ENCODE assay signal across 9 cellular contexts in the genomic region with DNA sequence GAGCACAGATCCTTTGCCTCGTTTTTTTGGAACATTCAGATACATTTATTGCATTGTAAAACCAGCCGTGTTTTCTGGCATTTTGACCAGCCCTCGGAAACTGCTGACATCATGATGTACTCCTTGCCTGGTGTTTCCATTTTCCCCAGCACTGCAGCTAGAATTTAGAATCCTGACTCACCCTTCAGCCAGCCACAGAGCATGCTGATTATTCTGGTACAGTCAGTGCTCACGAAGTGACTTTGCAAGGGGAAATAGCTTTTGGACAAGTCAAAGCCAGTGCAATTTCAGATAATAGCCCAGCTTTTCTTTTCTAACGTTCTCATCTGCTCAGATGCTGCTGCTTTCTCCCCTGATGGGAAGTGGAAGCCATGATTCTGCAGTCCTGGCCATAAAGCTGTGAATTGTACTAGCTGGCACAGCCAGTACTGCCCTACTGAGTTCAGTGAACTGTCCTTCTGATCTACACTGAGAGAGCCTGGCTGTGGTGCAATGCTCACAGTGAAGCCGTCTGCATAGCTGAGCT. TPM values are rescaled to one million over a fixed set of nuclear protein-coding genes. Genes with fewer than 3 reads are reported as not detected.
DNase-seq lines count a peak whose midpoint lies in the region; ATAC-seq, FAIRE-seq and TF ChIP-seq lines count a peak whose summit lies in the region.
"Had no signal": no experiment of that assay in that cellular context is flagged by ENCODE, and none has a peak within 500 bp of the region (broad histone marks: within the 10 kb centered on the region; RNA-seq: fewer than 3 reads in every experiment).

No MANE protein-coding gene starts in this region.

- H3K9me3 ChIP-seq in MM.1S (replicated peaks; ENCODE audit: insufficient read depth, low read length) (no peaks in the 10 kb centered on the region), HepG2 (ENCODE audit: low read length) (no peaks in the 10 kb centered on the region), tibial artery (no peaks in the 10 kb centered on the region)

- CTCF ChIA-PET in AG04449 (lab: Yijun Ruan, JAX) (interaction anchor here (1.0 to 4.0 kb wide), 7 partner anchors 8 to 50 kb away, joined by 3 to 36 read pairs (median 3); no protein-coding TSS in a partner anchor), HepG2 (lab: Yijun Ruan, JAX; ENCODE audit: low intra/inter-chr PET ratio, low total read pairs) (no interaction called here)

- TF ChIP-seq CTCF in AG04449 (IDR thresholded peaks at IDR 0.05; ENCODE audit: insufficient read depth, low read length, missing control alignments) (no peak), MM.1S (IDR thresholded peaks at IDR 0.05; ENCODE audit: low read length) (no peak), HepG2 (CRISPR knock-in tag; IDR thresholded peaks at IDR 0.05) (no peak), tibial artery (IDR thresholded peaks at IDR 0.05) (no peak)

- H3K79me2 ChIP-seq in MM.1S (ENCODE audit: low read length) (no peaks in the 10 kb centered on the region), HepG2 (ENCODE audit: insufficient read depth, low read length) (no peaks in the 10 kb centered on the region)

- H2AFZ ChIP-seq in MM.1S (ENCODE audit: low read length) (peak overlapping the region; percentile 43), HepG2 (ENCODE audit: low read length) (peak overlapping the region; percentile 46)

- in situ Hi-C loops in HepG2 (cut with HindIII; ENCODE audit: extremely low pct_ligation_motif_present, low pct_unique_long_range_greater_than_20kb), result no loop called here

- H3K9ac ChIP-seq in MM.1S (ENCODE audit: low read length) (peak overlapping the region; percentile 35; the same call in 1 of the 2 replicates), HepG2 (ENCODE audit: insufficient read depth, low read depth, low read length) (0 out of 2 replicates have a peak overlapping the region, but pooled peaks have one; percentile 13)

- H3K27ac ChIP-seq in MM.1S (ENCODE audit: low read length) (peak overlapping the region; percentile 73; the same call in 1 of the 2 replicates), caudate nucleus (ENCODE audit: low read depth, low read length) (peak overlapping the region; percentile 37), HepG2 (ENCODE audit: extremely low read length, insufficient read depth, low read length) (no peak overlapping the region), tibial artery (peak overlapping the region; percentile 54 to 60)

- no peak for TF ChIP-seq RAD21 in HepG2 (CRISPR knock-in tag; IDR thresholded peaks at IDR 0.05)

- H3K36me3 ChIP-seq in MM.1S (replicated peaks; ENCODE audit: insufficient read depth, low read length) (no peaks in the 10 kb centered on the region), HepG2 (replicated peaks in 1 of 2; ENCODE audit: control insufficient read depth in 1 of 2, insufficient read depth in 2 of 2, low read length in 2 of 2) (no peaks in the 10 kb centered on the region), tibial artery (no peaks in the 10 kb centered on the region)

- H3K4me1 ChIP-seq in MM.1S (ENCODE audit: low read length) (peaks cover 26% of the 10 kb centered on the region), HepG2 (ENCODE audit: insufficient read depth, low read length) (0 out of 2 replicates have a peak, but pooled peaks cover 8% of the 10 kb centered on the region), tibial artery (peaks cover 0 to 13% (median 7%) of the 10 kb centered on the region in 4 donors)

- peak overlapping the region; percentile 33 for H3K4me3 ChIP-seq in AG04449 (ENCODE audit: low read depth, low read length)
- peak overlapping the region; percentile 2; the same call in 1 of the 2 replicates for H3K4me3 ChIP-seq in MM.1S (ENCODE audit: low read length)
- no peak overlapping the region for H3K4me3 ChIP-seq in HepG2 (replicated peaks in 1 of 3; ENCODE audit: insufficient read depth in 1 of 3, low read depth in 2 of 3, low read length in 3 of 3)
- peak overlapping the region; percentile 8 to 33 for H3K4me3 ChIP-seq in tibial artery

- H3K27me3 ChIP-seq in MM.1S (replicated peaks; ENCODE audit: insufficient read depth, low read length), result no peaks in the 10 kb centered on the region
- H3K27me3 ChIP-seq in HepG2 (ENCODE audit: control insufficient read depth in 1 of 2, insufficient read depth in 2 of 2, low read length in 2 of 2), result no peaks in the 10 kb centered on the region
- no peaks in the 10 kb centered on the region for H3K27me3 ChIP-seq in tibial artery

- no peaks in the 10 kb centered on the region for H3K9me2 ChIP-seq in MM.1S (replicated peaks; ENCODE audit: insufficient read depth, low read length)

- WGBS in HepG2 (ENCODE audit: low lambda C conversion rate), result 8% methylated on average over 6 of the region's 6 CpGs

- no peak for TF ChIP-seq EP300 in HepG2 (IDR thresholded peaks at IDR 0.05; ENCODE audit: low read depth in 2 of 2, low read length in 2 of 2)
- no peak for TF ChIP-seq EP300 in HepG2 (CRISPR knock-in tag; IDR thresholded peaks at IDR 0.05; ENCODE audit: borderline replicate concordance)

- no peak for TF ChIP-seq POLR2A in HepG2 (IDR thresholded peaks at IDR 0.05; ENCODE audit: insufficient read depth in 1 of 2, low read depth in 2 of 2, low read length in 2 of 2)

- peaks cover 10% of the 10 kb centered on the region for H3F3A ChIP-seq in MM.1S (ENCODE audit: insufficient read depth, low read length)

- peak; percentile 99 for ATAC-seq in HepG2

- DNase-seq in AG04449 (ENCODE audit: low read depth, low spot score) (peak; percentile 87), MM.1S (peak; percentile 62), caudate nucleus (lab: John Stamatoyannopoulos, UW) (peak in 40 of 61 donors; percentile 5 to 79 (median 30)), HepG2 (ENCODE audit: low spot score) (peak; percentile 16), tibial artery (peak; percentile 65 to 78), activated gamma-delta T cell treated with Interleukin-2 at 50 U/mL for 16 hours (no peak), 8988T (no peak), DMS79 (lab: John Stamatoyannopoulos, UW) (no peak)
- DNase-seq: activated naive CD8-positive, alpha-beta T cell treated with anti-CD3 and anti-CD28 coated beads, Interleukin-2, amount 10 ng/mL, durations not matched to agents 7 days and 5 days had no signal

- intact Hi-C loops in HepG2 (cut with micrococcal nuclease; ENCODE audit: unreplicated experiment), result no loop called here
- intact Hi-C loops in tibial artery (cut with DNase I; ENCODE audit: low total_unique reads), result no loop called here

- no TSS peak for BruUV-seq in HepG2 (replicated peaks; lab: Mats Ljungman, UMichigan)

- peak; percentile 32 for FAIRE-seq in HepG2 (lab: Jason Lieb, UNC)

- peak overlapping the region; percentile 50 for H3K4me2 ChIP-seq in MM.1S (ENCODE audit: low read depth, low read length)
- peak overlapping the region; percentile 54 for H3K4me2 ChIP-seq in HepG2 (ENCODE audit: low read depth, low read length)

- POLR2A ChIA-PET in AG04449 (lab: Yijun Ruan, JAX) (interaction anchor here (0.7 to 1.6 kb wide), 11 partner anchors 8 to 1405 kb away, joined by 3 to 9 read pairs (median 3); a partner anchor contains a TSS), HepG2 (lab: Yijun Ruan, JAX) (interaction anchor here (1.0 kb wide), 1 partner anchor 12 kb away, joined by 6 read pairs; a partner anchor contains a TSS)

- no peaks in the 10 kb centered on the region for H4K20me1 ChIP-seq in MM.1S (ENCODE audit: insufficient read depth, low read length)
- no peaks in the 10 kb centered on the region for H4K20me1 ChIP-seq in HepG2 (ENCODE audit: insufficient read depth, low read length)

RNA-seq across cellular contexts. Expression of a gene that starts 12.1 kb away (rescaled TPM):
- 354 and 539 TPM in 2 replicates for total RNA-seq in HepG2 (2016; rRNA removed; fragmentation: Illumina TruSeq; extraction: Trizol)
- 70.7 and 78.0 TPM in 2 replicates for total RNA-seq in HepG2 (2016; cell fraction: cytosol; rRNA removed; fragmentation: Illumina TruSeq; extraction: Trizol; ENCODE audit: low read depth)
- 375 and 556 TPM in 2 replicates for total RNA-seq in HepG2 (2016; cell fraction: insoluble cytoplasmic fraction; rRNA removed; fragmentation: Illumina TruSeq; extraction: Trizol)
- 180 and 184 TPM in 2 replicates for total RNA-seq in HepG2 (2016; cell fraction: membrane; rRNA removed; fragmentation: Illumina TruSeq; extraction: Trizol)
- 151 and 152 TPM in 2 replicates for total RNA-seq in HepG2 (2016; cell fraction: nucleus; rRNA removed; fragmentation: Illumina TruSeq; extraction: Trizol)
- polyA plus RNA-seq in HepG2 (2011; rRNA removed), result 255 and 282 TPM in 2 replicates
- 259 and 344 TPM in 2 replicates for polyA plus RNA-seq in HepG2 (2011; cell fraction: cytosol; rRNA removed)
- 90.4 and 103 TPM in 2 replicates for polyA plus RNA-seq in HepG2 (2011; cell fraction: nucleus; rRNA removed)
- polyA plus RNA-seq in HepG2 (2012), result 329 and 363 TPM in 2 replicates
- 60.7 and 77.6 TPM in 2 replicates for polyA plus RNA-seq in HepG2 (2016; cell fraction: cytosol; fragmentation: Illumina TruSeq; extraction: Trizol; ENCODE audit: low read depth)
- 584 and 626 TPM in 2 replicates for polyA plus RNA-seq in HepG2 (2016; cell fraction: insoluble cytoplasmic fraction; fragmentation: Illumina TruSeq; extraction: Trizol; ENCODE audit: low read depth)
- polyA plus RNA-seq in HepG2 (2016; cell fraction: membrane; fragmentation: Illumina TruSeq; extraction: Trizol; ENCODE audit: low read depth), result 134 and 143 TPM in 2 replicates
- 244 and 258 TPM in 2 replicates for polyA plus RNA-seq in HepG2 (2016; cell fraction: nucleus; fragmentation: Illumina TruSeq; extraction: Trizol; ENCODE audit: insufficient read depth, low read depth)
- 166 and 313 TPM in 2 replicates for polyA minus RNA-seq in HepG2 (2011; rRNA and poly(A)+ RNA removed; ENCODE audit: low replicate concordance)
- polyA minus RNA-seq in HepG2 (2011; cell fraction: cytosol; rRNA and poly(A)+ RNA removed), result 127 and 135 TPM in 2 replicates
- polyA minus RNA-seq in HepG2 (2011; cell fraction: nucleus; rRNA and poly(A)+ RNA removed), result 82.0 and 97.6 TPM in 2 replicates

RNA-seq across cellular contexts. Expression of a gene that starts 34.9 kb away (rescaled TPM):
- total RNA-seq in HepG2 (2016; rRNA removed; fragmentation: Illumina TruSeq; extraction: Trizol), result 39.1 and 59.0 TPM in 2 replicates
- 4.4 and 6.2 TPM in 2 replicates for total RNA-seq in HepG2 (2016; cell fraction: cytosol; rRNA removed; fragmentation: Illumina TruSeq; extraction: Trizol; ENCODE audit: low read depth)
- total RNA-seq in HepG2 (2016; cell fraction: insoluble cytoplasmic fraction; rRNA removed; fragmentation: Illumina TruSeq; extraction: Trizol), result 35.5 and 58.0 TPM in 2 replicates
- total RNA-seq in HepG2 (2016; cell fraction: membrane; rRNA removed; fragmentation: Illumina TruSeq; extraction: Trizol), result 12.0 and 13.2 TPM in 2 replicates
- 9.8 and 14.2 TPM in 2 replicates for total RNA-seq in HepG2 (2016; cell fraction: nucleus; rRNA removed; fragmentation: Illumina TruSeq; extraction: Trizol)
- polyA plus RNA-seq in HepG2 (2011; rRNA removed), result 16.9 and 21.0 TPM in 2 replicates
- 12.1 and 14.3 TPM in 2 replicates for polyA plus RNA-seq in HepG2 (2011; cell fraction: cytosol; rRNA removed)
- 5.3 and 7.2 TPM in 2 replicates for polyA plus RNA-seq in HepG2 (2011; cell fraction: nucleus; rRNA removed)
- polyA plus RNA-seq in HepG2 (2012), result 11.8 and 15.3 TPM in 2 replicates
- 4.4 and 5.1 TPM in 2 replicates for polyA plus RNA-seq in HepG2 (2016; cell fraction: cytosol; fragmentation: Illumina TruSeq; extraction: Trizol; ENCODE audit: low read depth)
- 44.4 and 52.7 TPM in 2 replicates for polyA plus RNA-seq in HepG2 (2016; cell fraction: insoluble cytoplasmic fraction; fragmentation: Illumina TruSeq; extraction: Trizol; ENCODE audit: low read depth)
- polyA plus RNA-seq in HepG2 (2016; cell fraction: membrane; fragmentation: Illumina TruSeq; extraction: Trizol; ENCODE audit: low read depth), result 7.9 and 8.5 TPM in 2 replicates
- polyA plus RNA-seq in HepG2 (2016; cell fraction: nucleus; fragmentation: Illumina TruSeq; extraction: Trizol; ENCODE audit: insufficient read depth, low read depth), result 11.5 and 19.0 TPM in 2 replicates
- 10.4 and 33.7 TPM in 2 replicates for polyA minus RNA-seq in HepG2 (2011; rRNA and poly(A)+ RNA removed; ENCODE audit: low replicate concordance)
- 10.6 and 13.7 TPM in 2 replicates for polyA minus RNA-seq in HepG2 (2011; cell fraction: cytosol; rRNA and poly(A)+ RNA removed)
- 4.4 and 8.0 TPM in 2 replicates for polyA minus RNA-seq in HepG2 (2011; cell fraction: nucleus; rRNA and poly(A)+ RNA removed)

RNA-seq across cellular contexts. Expression of a gene that starts 53.6 kb away (rescaled TPM):
- 166 and 201 TPM in 2 replicates for total RNA-seq in HepG2 (2016; rRNA removed; fragmentation: Illumina TruSeq; extraction: Trizol)
- 32.6 and 33.3 TPM in 2 replicates for total RNA-seq in HepG2 (2016; cell fraction: cytosol; rRNA removed; fragmentation: Illumina TruSeq; extraction: Trizol; ENCODE audit: low read depth)
- 161 and 187 TPM in 2 replicates for total RNA-seq in HepG2 (2016; cell fraction: insoluble cytoplasmic fraction; rRNA removed; fragmentation: Illumina TruSeq; extraction: Trizol)
- total RNA-seq in HepG2 (2016; cell fraction: membrane; rRNA removed; fragmentation: Illumina TruSeq; extraction: Trizol), result 53.2 and 59.5 TPM in 2 replicates
- total RNA-seq in HepG2 (2016; cell fraction: nucleus; rRNA removed; fragmentation: Illumina TruSeq; extraction: Trizol), result 112 and 137 TPM in 2 replicates
- polyA plus RNA-seq in HepG2 (2011; rRNA removed), result 96.0 and 98.6 TPM in 2 replicates
- 50.1 and 58.7 TPM in 2 replicates for polyA plus RNA-seq in HepG2 (2011; cell fraction: cytosol; rRNA removed)
- 113 and 136 TPM in 2 replicates for polyA plus RNA-seq in HepG2 (2011; cell fraction: nucleus; rRNA removed)
- 104 and 119 TPM in 2 replicates for polyA plus RNA-seq in HepG2 (2012)
- 13.1 and 15.7 TPM in 2 replicates for polyA plus RNA-seq in HepG2 (2016; cell fraction: cytosol; fragmentation: Illumina TruSeq; extraction: Trizol; ENCODE audit: low read depth)
- 185 and 197 TPM in 2 replicates for polyA plus RNA-seq in HepG2 (2016; cell fraction: insoluble cytoplasmic fraction; fragmentation: Illumina TruSeq; extraction: Trizol; ENCODE audit: low read depth)
- 21.2 and 23.0 TPM in 2 replicates for polyA plus RNA-seq in HepG2 (2016; cell fraction: membrane; fragmentation: Illumina TruSeq; extraction: Trizol; ENCODE audit: low read depth)
- polyA plus RNA-seq in HepG2 (2016; cell fraction: nucleus; fragmentation: Illumina TruSeq; extraction: Trizol; ENCODE audit: insufficient read depth, low read depth), result 168 and 188 TPM in 2 replicates
- 210 and 345 TPM in 2 replicates for polyA minus RNA-seq in HepG2 (2011; rRNA and poly(A)+ RNA removed; ENCODE audit: low replicate concordance)
- 121 and 122 TPM in 2 replicates for polyA minus RNA-seq in HepG2 (2011; cell fraction: cytosol; rRNA and poly(A)+ RNA removed)
- 147 and 157 TPM in 2 replicates for polyA minus RNA-seq in HepG2 (2011; cell fraction: nucleus; rRNA and poly(A)+ RNA removed)

Comparison
In these comparisons a context has a peak if more than half of its experiments do, and no peak if none do; other contexts are left out.
1. DNase-seq: peak in AG04449 (single experiment), MM.1S (single experiment), caudate nucleus (40 of 61), HepG2 (single experiment) and tibial artery (2 of 2); none in activated gamma-delta T cell treated with Interleukin-2 at 50 U/mL for 16 hours (single experiment), 8988T (single experiment) and DMS79 (single experiment).
2. H3K4me3 ChIP-seq: peak in AG04449 (single experiment), MM.1S (single experiment) and tibial artery (2 of 2); none in HepG2 (0 of 3).